ENCODE assay signal across 9 cellular contexts in the genomic region with DNA sequence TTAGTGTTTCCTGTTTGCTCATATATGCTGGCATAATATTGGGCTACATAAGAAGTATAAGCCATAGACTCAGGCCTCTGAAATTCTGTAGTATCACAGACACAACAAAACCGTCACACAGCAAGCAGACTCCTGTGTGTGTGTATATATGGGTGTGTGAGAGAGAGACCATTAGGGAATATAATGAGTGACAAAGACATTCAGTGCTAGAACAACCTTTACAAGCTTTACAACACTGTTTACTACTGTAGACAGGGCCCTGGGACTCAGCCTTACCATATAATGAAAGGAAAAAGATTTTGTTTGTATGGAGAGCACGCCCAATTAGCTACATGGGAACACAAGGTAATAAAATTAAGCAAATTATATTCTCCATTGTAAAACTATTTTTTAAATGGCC.
"Had no signal": no experiment of that assay in that cellular context is flagged by ENCODE, and none has a peak within 500 bp of the region (broad histone marks: within the 10 kb centered on the region; RNA-seq: fewer than 3 reads in every experiment).

No MANE protein-coding gene starts in this region.

- H3K4me3 ChIP-seq: GM23248, GM23338, HAP-1 had no signal

- H2AFZ ChIP-seq: GM23248 had no signal

- H3K36me3 ChIP-seq: HAP-1 had no signal

- H3K4me2 ChIP-seq: GM23338 had no signal

- H3K27ac ChIP-seq: GM23248 had no signal

- DNase-seq: GM23248, GOT3, H7, H9, HCEC 1CT, HFFc6 had no signal

- H3K4me1 ChIP-seq: HAP-1 had no signal

- ATAC-seq: GM23338, HCT116 had no signal

- H3K9me3 ChIP-seq: HAP-1 had no signal
